ENCODE assay signal across 10 cellular contexts in genomic region chr2:24274809-24275208, GRCh38.
"Had no signal": no experiment of that assay in that cellular context is flagged by ENCODE, and none has a peak within 500 bp of the region (broad histone marks: within the 10 kb centered on the region; RNA-seq: fewer than 3 reads in every experiment).

No MANE protein-coding gene starts in this region.

- DNase-seq: GM23248, GOT3, H7, HFFc6, KBM-7 had no signal

- H3K9me3 ChIP-seq: HAP-1 had no signal

- H2AFZ ChIP-seq: GM23248 had no signal

- H3K27ac ChIP-seq: GM23248, HL-60, KMS-11 had no signal

- FAIRE-seq: HepG2 had no signal

- H3K9ac ChIP-seq: GM23248, KMS-11 had no signal

- H3K4me2 ChIP-seq: KMS-11 had no signal

- H3K4me1 ChIP-seq: HAP-1 had no signal

- ATAC-seq: HCT116, HepG2 had no signal

- H3K4me3 ChIP-seq: GM23248, HAP-1 had no signal
